Comparison of ENCODE assay signal across 8 cellular contexts in genomic region chr7:2451171-2452073, GRCh38. TPM values are rescaled to one million over a fixed set of nuclear protein-coding genes. Genes with fewer than 3 reads are reported as not detected.
DNase-seq lines count a peak whose midpoint lies in the region; ATAC-seq and TF ChIP-seq lines count a peak whose summit lies in the region.

No MANE protein-coding gene starts in this region.

- H3K9me3 Mint-ChIP-seq in chondrocyte (ENCODE audit: low read depth), result peaks cover 2% of the 10 kb centered on the region

- peaks cover 4% of the 10 kb centered on the region for H3K4me1 Mint-ChIP-seq in chondrocyte (ENCODE audit: low read depth)

- no peak overlapping the region for H3K27ac Mint-ChIP-seq in chondrocyte (ENCODE audit: unreplicated experiment)

- ATAC-seq in HG02973 (IDR thresholded peaks at IDR 0.05; ENCODE audit: unreplicated experiment), result peak; percentile 68

- no peaks in the 10 kb centered on the region for H3K36me3 Mint-ChIP-seq in chondrocyte (ENCODE audit: low read depth)

- peak; percentile 97 for TF ChIP-seq CTCF in chondrocyte (IDR thresholded peaks at IDR 0.05)

- peaks cover 2% of the 10 kb centered on the region for H3K27me3 Mint-ChIP-seq in chondrocyte (ENCODE audit: low read depth)

- DNase-seq in NCI-H2227 (lab: John Stamatoyannopoulos, UW; ENCODE audit: unreplicated experiment), result peak; percentile 61
- no peak for DNase-seq in NCI-H2227 treated with DMSO at 0.1 percent for 48 hours (lab: John Stamatoyannopoulos, UW)
- peak; percentile 81 for DNase-seq in NCI-H226
- peak; percentile 75 to 80 for DNase-seq in activated CD4-positive, alpha-beta T cell treated with anti-CD3 and anti-CD28 coated beads for 4 hours
- DNase-seq in chondrocyte (ENCODE audit: low spot score), result no peak
- DNase-seq in left kidney (ENCODE audit: low read depth, low spot score), result peak; percentile 87
- peak; percentile 86 to 91 for DNase-seq in stimulated activated CD4-positive, alpha-beta T cell treated with anti-CD3 and anti-CD28 coated beads, Interleukin-2, amount 100 ng/mL, for 24 hours

- H3K4me3 Mint-ChIP-seq in chondrocyte (ENCODE audit: unreplicated experiment), result peak overlapping the region; percentile 33

RNA-seq across cellular contexts. Expression of gene GRIFIN, which starts 24.8 kb away (rescaled TPM):
- not detected in 3 replicates for total RNA-seq in chondrocyte

RNA-seq across cellular contexts. Expression of gene CHST12, which starts 48.0 kb away (rescaled TPM):
- total RNA-seq in chondrocyte, result 20.7 to 31.5 TPM (median 22.4 TPM) in 3 replicates

Comparison
In these comparisons a context has a peak if more than half of its experiments do, and no peak if none do; other contexts are left out.
1. DNase-seq: peak in NCI-H2227 (single experiment), NCI-H226 (single experiment), activated CD4-positive, alpha-beta T cell treated with anti-CD3 and anti-CD28 coated beads for 4 hours (2 of 2), left kidney (single experiment) and stimulated activated CD4-positive, alpha-beta T cell treated with anti-CD3 and anti-CD28 coated beads, Interleukin-2, amount 100 ng/mL, for 24 hours (2 of 2); none in NCI-H2227 treated with DMSO at 0.1 percent for 48 hours (single experiment) and chondrocyte (single experiment).